In the genomic region with DNA sequence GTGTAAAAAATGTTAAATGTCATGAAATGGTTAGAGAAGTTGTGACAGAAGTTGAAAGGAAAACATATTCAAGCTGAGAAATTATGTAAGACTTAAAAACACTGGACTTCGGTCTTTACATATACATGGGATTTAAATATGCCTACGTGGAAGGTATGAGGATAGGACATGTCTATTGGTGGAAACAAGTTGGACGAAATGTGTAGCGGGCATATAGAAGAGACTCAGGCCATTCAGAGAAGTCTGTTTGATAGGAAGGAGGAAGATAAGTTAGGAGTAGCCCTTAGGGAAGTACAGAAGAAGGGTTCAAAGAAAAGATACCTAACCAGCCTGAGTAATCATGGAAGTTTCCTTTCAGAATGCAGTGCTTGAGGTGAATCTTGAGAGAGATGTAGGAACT, we compare ENCODE assay signal across 22 cellular contexts. TPM values are rescaled to one million over a fixed set of nuclear protein-coding genes. Genes with fewer than 3 reads are reported as not detected.
"Had no signal": no experiment of that assay in that cellular context is flagged by ENCODE, and none has a peak within 500 bp of the region (broad histone marks: within the 10 kb centered on the region; RNA-seq: fewer than 3 reads in every experiment).

No MANE protein-coding gene starts in this region.

- H3K4me1 ChIP-seq: gastrocnemius medialis, prostate gland, right atrium auricular region, sigmoid colon, spleen, testis, tibial artery had no signal

- H3K36me3 ChIP-seq: gastrocnemius medialis, prostate gland, right atrium auricular region, sigmoid colon, spleen, tibial artery had no signal

- DNase-seq: dorsolateral prefrontal cortex; effector CD4-positive, alpha-beta T cell; endodermal cell; foreskin fibroblast; gastrocnemius medialis; head of caudate nucleus; kidney; naive thymus-derived CD8-positive, alpha-beta T cell; nephron progenitor cell; nucleus accumbens; sigmoid colon; spleen; stimulated activated CD4-positive, alpha-beta T cell treated with anti-CD3 and anti-CD28 coated beads, Interleukin-4, amount 100 ng/mL, for 4 hours; stimulated activated naive CD8-positive, alpha-beta T cell treated with anti-CD3 and anti-CD28 coated beads, Interleukin-15, Interleukin-2, amounts not matched to agents 100 U/mL and 50 U/mL, for 24 hours; substantia nigra; testis; tibial artery had no signal

- H3K9me3 ChIP-seq: gastrocnemius medialis, prostate gland, right atrium auricular region, sigmoid colon, spleen, testis, tibial artery had no signal

- ATAC-seq: esophagus mucosa; gastrocnemius medialis; naive thymus-derived CD8-positive, alpha-beta T cell; stimulated activated memory B cell treated with anti-CD40 and anti-IgM and Interleukin-4, amounts not matched to agents 10 μg/mL and 1 μg/mL and 100 μg/mL, for 72 hours; stimulated activated naive CD8-positive, alpha-beta T cell treated with anti-CD3 and anti-CD28 coated beads, Interleukin-15, Interleukin-2, amounts not matched to agents 100 U/mL and 50 U/mL, for 24 hours had no signal

- H3K27me3 ChIP-seq: dorsolateral prefrontal cortex, gastrocnemius medialis, right atrium auricular region, sigmoid colon, testis, tibial artery had no signal

- H3K4me3 ChIP-seq: dorsolateral prefrontal cortex, gastrocnemius medialis, prostate gland, right atrium auricular region, sigmoid colon, spleen, testis, tibial artery had no signal

- H3K27ac ChIP-seq: dorsolateral prefrontal cortex, epithelial cell of prostate, gastrocnemius medialis, prostate gland, right atrium auricular region, sigmoid colon, spleen, testis, tibial artery had no signal

- FAIRE-seq: kidney had no signal

RNA-seq across cellular contexts. Expression of gene CADM1, which starts 14.7 kb away (rescaled TPM):
- total RNA-seq: naive thymus-derived CD8-positive, alpha-beta T cell had no signal
